ENCODE assay signal across 8 cellular contexts in the genomic region with DNA sequence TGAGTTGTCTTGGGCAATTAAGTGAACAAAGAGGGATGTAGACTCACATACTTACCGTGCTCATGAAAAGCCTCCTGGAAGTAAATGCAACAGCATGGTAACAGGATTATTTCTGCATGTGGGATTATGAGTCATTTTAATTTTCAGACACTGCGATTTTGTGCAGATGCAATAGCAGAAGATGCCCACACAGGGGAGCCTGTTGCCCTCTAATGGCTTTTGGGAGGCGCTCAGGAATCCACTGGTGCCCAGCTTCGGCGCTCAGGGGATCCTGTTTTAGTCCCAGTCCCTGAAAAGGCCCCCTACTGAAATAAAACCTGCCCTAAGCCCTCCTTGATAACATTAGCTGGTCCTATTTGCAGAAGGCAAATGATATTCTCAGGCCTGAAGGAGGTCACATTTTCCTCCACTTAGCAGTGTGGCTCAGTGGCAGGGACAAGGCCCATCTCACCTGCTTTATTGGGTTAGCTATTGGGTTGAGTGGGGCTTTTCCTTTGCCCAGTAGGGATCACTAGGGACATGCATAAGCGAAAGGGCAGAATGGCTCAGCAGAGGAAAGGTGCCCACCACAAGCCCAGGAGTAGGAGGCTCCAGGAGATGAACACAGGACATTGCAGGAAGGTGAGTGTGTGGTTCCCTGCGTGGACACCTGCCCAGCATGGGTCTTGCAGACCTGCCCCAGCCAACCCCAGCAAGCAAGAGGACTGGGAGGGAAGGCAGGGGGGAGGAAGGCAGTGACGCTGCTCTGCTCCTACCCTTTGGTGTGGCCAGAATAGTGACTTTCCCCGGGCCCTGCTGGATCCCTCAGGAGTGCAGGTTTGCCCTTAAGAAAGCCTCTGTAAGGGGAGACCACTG. TPM values are rescaled to one million over a fixed set of nuclear protein-coding genes. Genes with fewer than 3 reads are reported as not detected.
DNase-seq lines count a peak whose midpoint lies in the region; TF ChIP-seq lines count a peak whose summit lies in the region.

No MANE protein-coding gene starts in this region.

- TF ChIP-seq CTCF in KMS-11 (conservative IDR thresholded peaks at IDR 0.05; ENCODE audit: low read depth, low read length), result peak; percentile 85
- TF ChIP-seq CTCF in uterus (IDR thresholded peaks at IDR 0.05), result peak; percentile 53 to 71 (median 58)

- H3K36me3 ChIP-seq in KMS-11 (ENCODE audit: insufficient read depth) (no peaks in the 10 kb centered on the region), uterus (no peaks in the 10 kb centered on the region)

- intact Hi-C loops in uterus (cut with DNase I; ENCODE audit: low total_unique reads), result no loop called here

- no peak overlapping the region; the same call in 1 of the 2 replicates for H3K4me2 ChIP-seq in KMS-11

- peak; percentile 1 for DNase-seq in stimulated activated CD4-positive, alpha-beta T cell treated with anti-CD3 and anti-CD28 coated beads, Interleukin-12 subunit alpha, Interleukin-12 subunit beta, amount 100 ng/mL, for 4 hours
- no peak for DNase-seq in stimulated activated CD4-positive, alpha-beta T cell treated with anti-CD3 and anti-CD28 coated beads, Interleukin-4, amount 100 ng/mL, for 4 hours
- DNase-seq in H4 (ENCODE audit: low spot score), result peak; percentile 39
- peak; percentile 70 for DNase-seq in RPMI8226
- DNase-seq in dedifferentiated amniotic fluid mesenchymal stem cell (ENCODE audit: extremely low spot score), result peak; percentile 76
- peak; percentile 66 for DNase-seq in medulla oblongata (ENCODE audit: extremely low spot score)
- DNase-seq in uterus, result peak; percentile 16 to 27

- H4K20me1 ChIP-seq in KMS-11 (ENCODE audit: insufficient read depth), result no peaks in the 10 kb centered on the region

- H2AFZ ChIP-seq in KMS-11 (ENCODE audit: low read depth), result peak overlapping the region; percentile 44; the same call in 1 of the 2 replicates

- TF ChIP-seq POLR2A in uterus (IDR thresholded peaks at IDR 0.05), result no peak

- H3K4me1 ChIP-seq in KMS-11 (ENCODE audit: low read depth, poor library complexity, severe bottlenecking), result peaks cover 8% of the 10 kb centered on the region
- no peaks in the 10 kb centered on the region for H3K4me1 ChIP-seq in uterus

- H3K27ac ChIP-seq in KMS-11, result no peak overlapping the region
- H3K27ac ChIP-seq in uterus, result no peak overlapping the region

- no peaks in the 10 kb centered on the region for H3K79me2 ChIP-seq in KMS-11 (ENCODE audit: insufficient read depth, low read depth)

- H3K9ac ChIP-seq in KMS-11, result no peak overlapping the region

- no peaks in the 10 kb centered on the region for H3K9me3 ChIP-seq in uterus

- H3K27me3 ChIP-seq in KMS-11 (ENCODE audit: insufficient read depth, low read depth) (no peaks in the 10 kb centered on the region), uterus (no peaks in the 10 kb centered on the region)

- no peak overlapping the region for H3K4me3 ChIP-seq in KMS-11 (IDR thresholded peaks at IDR 0.05; ENCODE audit: insufficient read depth, low read depth, low read length)
- H3K4me3 ChIP-seq in uterus, result no peak overlapping the region

RNA-seq across cellular contexts. Expression of gene KCNS3, which starts 26.5 kb away (rescaled TPM):
- 4.7 and 5.4 TPM in 2 replicates for total RNA-seq in H4 (2014; rRNA removed; shearing (Covaris generic))
- total RNA-seq in uterus, result 10 to 100 TPM in 3 of 4 donors, 1 to 10 TPM in 1; 4.8 to 67.6 (median 11.6) TPM

RNA-seq across cellular contexts. Expression of gene MSGN1, which starts 35.7 kb away (rescaled TPM):
- not detected in 2 replicates for total RNA-seq in H4 (2014; rRNA removed; shearing (Covaris generic))
- not detected for total RNA-seq in uterus

Comparison
In these comparisons a context has a peak if more than half of its experiments do, and no peak if none do; other contexts are left out.
1. DNase-seq: peak in stimulated activated CD4-positive, alpha-beta T cell treated with anti-CD3 and anti-CD28 coated beads, Interleukin-12 subunit alpha, Interleukin-12 subunit beta, amount 100 ng/mL, for 4 hours (single experiment), H4 (single experiment), RPMI8226 (single experiment), dedifferentiated amniotic fluid mesenchymal stem cell (single experiment), medulla oblongata (single experiment) and uterus (2 of 2); none in stimulated activated CD4-positive, alpha-beta T cell treated with anti-CD3 and anti-CD28 coated beads, Interleukin-4, amount 100 ng/mL, for 4 hours (0 of 2).